ENCODE assay signal across 25 cellular contexts in the genomic region with DNA sequence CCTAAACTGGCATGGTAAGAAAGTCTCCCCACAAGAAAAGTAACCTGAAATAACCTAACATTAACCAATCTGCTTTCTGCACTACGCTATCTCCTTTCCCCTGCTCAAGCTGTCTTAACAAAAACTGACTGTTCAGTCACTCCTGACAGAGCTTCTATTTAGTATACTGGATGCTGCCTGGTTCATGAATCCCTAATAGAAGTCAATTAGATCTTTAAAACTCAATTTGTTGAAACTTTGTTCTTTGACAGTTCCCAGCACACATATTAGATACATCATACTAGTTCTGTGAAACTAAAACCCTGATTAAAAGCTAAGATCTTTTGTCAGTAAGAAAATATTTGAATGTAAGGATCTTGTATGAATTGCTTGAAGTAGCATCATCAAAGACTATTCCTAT.
"Had no signal": no experiment of that assay in that cellular context is flagged by ENCODE, and none has a peak within 500 bp of the region (broad histone marks: within the 10 kb centered on the region; RNA-seq: fewer than 3 reads in every experiment).

No MANE protein-coding gene starts in this region.

- H3K27ac Mint-ChIP-seq: naive thymus-derived CD8-positive, alpha-beta T cell; natural killer cell treated with Interleukin-12 subunit alpha and Interleukin-12 subunit beta and Interleukin-15 and Interleukin-18, amount 100 ng/mL, for 72 hours; neural progenitor cell; progenitor cell of endocrine pancreas; stimulated activated effector memory CD8-positive, alpha-beta T cell treated with anti-CD3 and anti-CD28 coated beads, Interleukin-12 subunit alpha, Interleukin-12 subunit beta, amount 100 ng/mL, for 72 hours; stimulated activated naive B cell treated with anti-CD40 and anti-IgM and Interleukin-4, amounts not matched to agents 10 μg/mL and 1 μg/mL and 100 μg/mL, for 72 hours; stimulated activated naive CD8-positive, alpha-beta T cell treated with anti-CD3 and anti-CD28 coated beads, Interleukin-15, Interleukin-2, amounts not matched to agents 100 ng/mL and 50 ng/mL, for 24 hours; type B pancreatic cell had no signal

- H3K9me3 Mint-ChIP-seq: stimulated activated effector memory CD8-positive, alpha-beta T cell treated with anti-CD3 and anti-CD28 coated beads, Interleukin-12 subunit alpha, Interleukin-12 subunit beta, amount 100 ng/mL, for 72 hours; stimulated activated naive CD8-positive, alpha-beta T cell treated with anti-CD3 and anti-CD28 coated beads, Interleukin-15, Interleukin-2, amounts not matched to agents 100 ng/mL and 50 ng/mL, for 24 hours had no signal

- H3K36me3 Mint-ChIP-seq: naive thymus-derived CD8-positive, alpha-beta T cell; natural killer cell treated with Interleukin-12 subunit alpha and Interleukin-12 subunit beta and Interleukin-15 and Interleukin-18, amount 100 ng/mL, for 72 hours; neural progenitor cell; stimulated activated effector memory CD8-positive, alpha-beta T cell treated with anti-CD3 and anti-CD28 coated beads, Interleukin-12 subunit alpha, Interleukin-12 subunit beta, amount 100 ng/mL, for 72 hours; stimulated activated naive B cell treated with anti-CD40 and anti-IgM and Interleukin-4, amounts not matched to agents 10 μg/mL and 1 μg/mL and 100 μg/mL, for 72 hours; type B pancreatic cell had no signal

- H3K4me3 Mint-ChIP-seq: naive thymus-derived CD8-positive, alpha-beta T cell; natural killer cell treated with Interleukin-12 subunit alpha and Interleukin-12 subunit beta and Interleukin-15 and Interleukin-18, amount 100 ng/mL, for 72 hours; neural progenitor cell; stimulated activated effector memory CD8-positive, alpha-beta T cell treated with anti-CD3 and anti-CD28 coated beads, Interleukin-12 subunit alpha, Interleukin-12 subunit beta, amount 100 ng/mL, for 72 hours; stimulated activated naive B cell treated with anti-CD40 and anti-IgM and Interleukin-4, amounts not matched to agents 10 μg/mL and 1 μg/mL and 100 μg/mL, for 72 hours; stimulated activated naive CD8-positive, alpha-beta T cell treated with anti-CD3 and anti-CD28 coated beads, Interleukin-15, Interleukin-2, amounts not matched to agents 100 ng/mL and 50 ng/mL, for 24 hours; type B pancreatic cell had no signal

- H3K27me3 Mint-ChIP-seq: natural killer cell treated with Interleukin-12 subunit alpha and Interleukin-12 subunit beta and Interleukin-15 and Interleukin-18, amount 100 ng/mL, for 72 hours; progenitor cell of endocrine pancreas; stimulated activated naive B cell treated with anti-CD40 and anti-IgM and Interleukin-4, amounts not matched to agents 10 μg/mL and 1 μg/mL and 100 μg/mL, for 72 hours; stimulated activated naive CD8-positive, alpha-beta T cell treated with anti-CD3 and anti-CD28 coated beads, Interleukin-15, Interleukin-2, amounts not matched to agents 100 ng/mL and 50 ng/mL, for 24 hours; type B pancreatic cell had no signal

- DNase-seq: naive thymus-derived CD8-positive, alpha-beta T cell; occipital lobe; ovary; posterior cingulate gyrus; psoas muscle; right cardiac atrium; right lobe of liver; sigmoid colon; small intestine; stimulated activated CD4-positive, alpha-beta T cell treated with anti-CD3 and anti-CD28 coated beads, Interleukin-15, amount 100 ng/mL, for 24 hours; stimulated activated CD4-positive, alpha-beta T cell treated with anti-CD3 and anti-CD28 coated beads, Interleukin-2, amount 100 ng/mL, for 24 hours; stimulated activated CD4-positive, alpha-beta T cell treated with anti-CD3 and anti-CD28 coated beads, Interleukin-2, amount 100 ng/mL, for 48 hours; stimulated activated CD4-positive, alpha-beta T cell treated with anti-CD3 and anti-CD28 coated beads, Interleukin-4, amount 100 ng/mL, for 24 hours; stimulated activated naive B cell treated with anti-CD40 and anti-IgM and Interleukin-4, amounts not matched to agents 10 μg/mL and 1 μg/mL and 100 μg/mL, for 72 hours; stimulated activated naive CD4-positive, alpha-beta T cell treated with Interleukin-2 at 50 U/mL for 16 hours; stomach; thyroid gland; upper lobe of right lung; uterus had no signal

- H3K4me1 Mint-ChIP-seq: naive thymus-derived CD8-positive, alpha-beta T cell; stimulated activated effector memory CD8-positive, alpha-beta T cell treated with anti-CD3 and anti-CD28 coated beads, Interleukin-12 subunit alpha, Interleukin-12 subunit beta, amount 100 ng/mL, for 72 hours; stimulated activated naive B cell treated with anti-CD40 and anti-IgM and Interleukin-4, amounts not matched to agents 10 μg/mL and 1 μg/mL and 100 μg/mL, for 72 hours had no signal
